In the genomic region with DNA sequence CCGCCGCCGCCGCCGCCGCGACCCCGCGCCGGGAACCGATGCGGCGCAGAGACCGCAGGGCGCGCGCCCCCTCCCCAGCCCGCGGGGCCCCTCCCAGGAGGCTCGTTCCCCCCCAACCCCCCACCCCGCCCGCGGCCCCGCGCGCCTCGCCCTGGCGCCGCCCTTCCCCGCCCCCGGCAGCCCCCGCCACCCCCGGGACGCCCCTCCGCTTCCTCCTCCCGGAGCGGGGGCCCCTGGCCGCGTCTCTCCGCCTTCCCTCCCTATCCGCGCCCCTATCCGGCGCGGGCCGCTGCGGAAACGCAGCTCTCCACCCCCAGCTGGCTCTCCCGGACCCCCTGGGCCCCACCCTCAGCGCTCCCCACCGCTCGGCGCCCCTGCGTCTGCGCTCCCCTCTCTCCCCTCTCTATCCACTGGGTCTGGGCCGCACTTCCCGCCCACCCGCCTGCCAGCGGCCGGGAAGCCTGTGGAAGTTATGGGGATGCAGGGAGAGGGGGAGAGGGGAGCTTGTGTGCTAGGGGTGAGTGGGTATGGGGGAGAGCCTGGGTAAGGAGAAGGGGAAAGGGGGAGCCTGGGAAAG, we compare ENCODE assay signal across 1 cellular context.
TF ChIP-seq lines count a peak whose summit lies in the region.

TSS of gene TMEM271 (minus strand) at position 51 of the 577 bp plus-strand sequence. CDS start 233 bp downstream, outside the sequence.

TF ChIP-seq in SK-N-SH treated with all-trans-retinoic acid at 6 μM for 48 hours, 23 proteins besides CTCF, POLR2A, EP300 and RAD21 (continued from another document):
- TF ChIP-seq TSHZ2 (CRISPR knock-in tag; IDR thresholded peaks at IDR 0.05) = no peak
- TF ChIP-seq POU6F1 (CRISPR knock-in tag; IDR thresholded peaks at IDR 0.05; ENCODE audit: borderline replicate concordance, low read depth) = no peak
- no peak for TF ChIP-seq OSR1 (CRISPR knock-in tag; IDR thresholded peaks at IDR 0.05)
- no peak for TF ChIP-seq ZC3H10 (CRISPR knock-in tag; IDR thresholded peaks at IDR 0.05)
- no peak for TF ChIP-seq ZNF565 (CRISPR knock-in tag; conservative IDR thresholded peaks at IDR 0.05; ENCODE audit: low read depth)
- no peak for TF ChIP-seq SNAI2 (CRISPR knock-in tag; IDR thresholded peaks at IDR 0.05)
- no peak for TF ChIP-seq PATZ1 (CRISPR knock-in tag; IDR thresholded peaks at IDR 0.05; ENCODE audit: borderline replicate concordance)
- TF ChIP-seq ZNF8 (CRISPR knock-in tag; IDR thresholded peaks at IDR 0.05) = no peak
- TF ChIP-seq TCF4 (CRISPR knock-in tag; IDR thresholded peaks at IDR 0.05; ENCODE audit: borderline replicate concordance) = no peak
